Comparison of ENCODE assay signal across 13 cellular contexts in the genomic region with DNA sequence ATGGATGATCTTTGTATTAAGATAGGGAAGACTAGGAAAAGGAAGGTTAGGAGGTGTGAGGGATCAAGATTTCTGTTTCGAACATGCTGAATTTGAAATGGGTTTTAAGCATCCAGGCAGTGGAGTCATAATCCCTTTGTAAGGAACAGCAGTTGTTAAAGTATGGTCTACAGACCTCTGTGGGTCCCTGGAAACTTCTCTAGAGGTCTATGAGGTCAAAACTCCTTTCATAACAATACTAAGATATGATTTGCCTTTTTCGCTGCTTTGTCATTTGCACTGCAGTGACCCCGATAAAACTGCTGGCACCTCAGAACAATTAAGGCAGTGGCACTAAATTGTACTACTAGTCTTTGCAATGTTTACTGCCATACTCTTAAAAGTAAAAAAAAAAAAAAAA. TPM values are rescaled to one million over a fixed set of nuclear protein-coding genes. Genes with fewer than 3 reads are reported as not detected.
DNase-seq lines count a peak whose midpoint lies in the region; ATAC-seq and TF ChIP-seq lines count a peak whose summit lies in the region.
"Had no signal": no experiment of that assay in that cellular context is flagged by ENCODE, and none has a peak within 500 bp of the region (broad histone marks: within the 10 kb centered on the region; RNA-seq: fewer than 3 reads in every experiment).

No MANE protein-coding gene starts in this region.

- CTCF ChIA-PET in CD4-positive, alpha-beta T cell (lab: Charles Lee): interaction anchor here (0.8 kb wide), 1 partner anchor 9 kb away, joined by 3 read pairs; no protein-coding TSS in a partner anchor
- CTCF ChIA-PET in WTC11 (lab: Charles Lee): interaction anchor here (0.6 kb wide), 1 partner anchor 267 kb away, joined by 3 read pairs; a partner anchor contains a TSS

- no peaks in the 10 kb centered on the region for H3K9me3 ChIP-seq in CD4-positive, alpha-beta T cell (ENCODE audit: control insufficient read depth, low read length)

- ATAC-seq in CD4-positive, alpha-beta T cell (ENCODE audit: poor library complexity): no peak
- ATAC-seq in WTC11 (no peak), memory B cell (ENCODE audit: low read depth) (no peak)
- ATAC-seq: right cardiac atrium had no signal

- no peaks in the 10 kb centered on the region for H3K27me3 Mint-ChIP-seq in CD4-positive, alpha-beta T cell
- H3K27me3 Mint-ChIP-seq in HFFc6 (ENCODE audit: insufficient read depth): no peaks in the 10 kb centered on the region; the same call in 1 of the 2 replicates
- no peaks in the 10 kb centered on the region for H3K27me3 Mint-ChIP-seq in WTC11 (ENCODE audit: low read depth)
- no peaks in the 10 kb centered on the region for H3K27me3 Mint-ChIP-seq in memory B cell

- POLR2A ChIA-PET in CD4-positive, alpha-beta T cell (lab: Charles Lee): no interaction called here
- POLR2A ChIA-PET in WTC11 (lab: Charles Lee): no interaction called here

- no peak for DNase-seq in CD4-positive, alpha-beta T cell
- DNase-seq in HFFc6 (no peak), WTC11 (ENCODE audit: low spot score) (no peak), memory B cell (ENCODE audit: low spot score in 2 of 2) (no peak), NCI-H1436 (lab: John Stamatoyannopoulos, UW) (no peak), posterior cingulate gyrus (no peak)
- no peak for DNase-seq in activated CD4-positive, CD25-positive, alpha-beta regulatory T cell (lab: John Stamatoyannopoulos, UW)
- DNase-seq in NK-92 treated with Interleukin-12 subunit alpha and Interleukin-12 subunit beta, amount 100 ng/mL, for 24 hours (lab: John Stamatoyannopoulos, UW): no peak
- DNase-seq: DMS153, H7, kidney, NCI-H446 treated with DMSO at 0.1 percent for 48 hours, right cardiac atrium had no signal

- peaks cover 37% of the 10 kb centered on the region for H3K4me1 Mint-ChIP-seq in CD4-positive, alpha-beta T cell (ENCODE audit: low read depth)
- H3K4me1 Mint-ChIP-seq in HFFc6 (ENCODE audit: low read depth) (peaks cover 30% of the 10 kb centered on the region), WTC11 (peaks cover 15% of the 10 kb centered on the region), memory B cell (peaks cover 24% of the 10 kb centered on the region)

- no peaks in the 10 kb centered on the region for H3K9me3 Mint-ChIP-seq in CD4-positive, alpha-beta T cell
- no peaks in the 10 kb centered on the region for H3K9me3 Mint-ChIP-seq in HFFc6
- H3K9me3 Mint-ChIP-seq in WTC11: no peaks in the 10 kb centered on the region
- no peaks in the 10 kb centered on the region for H3K9me3 Mint-ChIP-seq in memory B cell

- no peak overlapping the region for H3K27ac ChIP-seq in CD4-positive, alpha-beta T cell (ENCODE audit: low read depth, low read length)

- no peaks in the 10 kb centered on the region for H3K27me3 ChIP-seq in CD4-positive, alpha-beta T cell (ENCODE audit: control insufficient read depth, insufficient read depth, low read length)

- H3K4me3 Mint-ChIP-seq in CD4-positive, alpha-beta T cell: peak overlapping the region; percentile 98
- peak overlapping the region; percentile 99 for H3K4me3 Mint-ChIP-seq in HFFc6
- peak overlapping the region; percentile 98 for H3K4me3 Mint-ChIP-seq in WTC11
- peak overlapping the region; percentile 35 for H3K4me3 Mint-ChIP-seq in memory B cell

- TF ChIP-seq CTCF in CD4-positive, alpha-beta T cell (IDR thresholded peaks at IDR 0.05): no peak
- no peak for TF ChIP-seq CTCF in HFFc6 (IDR thresholded peaks at IDR 0.05)
- TF ChIP-seq CTCF in WTC11 (IDR thresholded peaks at IDR 0.05): no peak

- peaks cover 27% of the 10 kb centered on the region for H3K36me3 Mint-ChIP-seq in CD4-positive, alpha-beta T cell (ENCODE audit: low read depth)
- H3K36me3 Mint-ChIP-seq in HFFc6 (ENCODE audit: low read depth) (no peaks in the 10 kb centered on the region; the same call in 1 of the 2 replicates), WTC11 (peaks cover 22% of the 10 kb centered on the region), memory B cell (peaks cover 6% of the 10 kb centered on the region)

- H3K27ac Mint-ChIP-seq in CD4-positive, alpha-beta T cell: peak overlapping the region; percentile 99
- peak overlapping the region; percentile 99; the same call in 1 of the 2 replicates for H3K27ac Mint-ChIP-seq in HFFc6
- peak overlapping the region; percentile 75 for H3K27ac Mint-ChIP-seq in WTC11
- H3K27ac Mint-ChIP-seq in memory B cell: no peak overlapping the region

- intact Hi-C loops in CD4-positive, alpha-beta T cell (cut with DNase I, micrococcal nuclease): loop anchor here in 1 of 2 experiments (10.0 kb wide), 1 partner anchor 785 kb away; a partner anchor contains a TSS
- intact Hi-C loops in posterior cingulate gyrus (cut with DNase I): no loop called here

TF ChIP-seq in WTC11, 78 proteins besides CTCF, POLR2A, EP300 and RAD21:
- TF ChIP-seq, protein P1, sequence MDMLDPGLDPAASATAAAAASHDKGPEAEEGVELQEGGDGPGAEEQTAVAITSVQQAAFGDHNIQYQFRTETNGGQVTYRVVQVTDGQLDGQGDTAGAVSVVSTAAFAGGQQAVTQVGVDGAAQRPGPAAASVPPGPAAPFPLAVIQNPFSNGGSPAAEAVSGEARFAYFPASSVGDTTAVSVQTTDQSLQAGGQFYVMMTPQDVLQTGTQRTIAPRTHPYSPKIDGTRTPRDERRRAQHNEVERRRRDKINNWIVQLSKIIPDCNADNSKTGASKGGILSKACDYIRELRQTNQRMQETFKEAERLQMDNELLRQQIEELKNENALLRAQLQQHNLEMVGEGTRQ (CRISPR knock-in tag; IDR thresholded peaks at IDR 0.05): no peak
- TF ChIP-seq MXD4 (CRISPR knock-in tag; IDR thresholded peaks at IDR 0.05; ENCODE audit: borderline replicate concordance) (no peak), ESRRA (CRISPR knock-in tag; IDR thresholded peaks at IDR 0.05; ENCODE audit: borderline replicate concordance) (no peak), KAT7 (CRISPR knock-in tag; IDR thresholded peaks at IDR 0.05; ENCODE audit: borderline replicate concordance) (no peak), NFATC4 (CRISPR knock-in tag; IDR thresholded peaks at IDR 0.05) (no peak), GTF2I (CRISPR knock-in tag; conservative IDR thresholded peaks at IDR 0.05) (no peak)
- TF ChIP-seq, protein P2, sequence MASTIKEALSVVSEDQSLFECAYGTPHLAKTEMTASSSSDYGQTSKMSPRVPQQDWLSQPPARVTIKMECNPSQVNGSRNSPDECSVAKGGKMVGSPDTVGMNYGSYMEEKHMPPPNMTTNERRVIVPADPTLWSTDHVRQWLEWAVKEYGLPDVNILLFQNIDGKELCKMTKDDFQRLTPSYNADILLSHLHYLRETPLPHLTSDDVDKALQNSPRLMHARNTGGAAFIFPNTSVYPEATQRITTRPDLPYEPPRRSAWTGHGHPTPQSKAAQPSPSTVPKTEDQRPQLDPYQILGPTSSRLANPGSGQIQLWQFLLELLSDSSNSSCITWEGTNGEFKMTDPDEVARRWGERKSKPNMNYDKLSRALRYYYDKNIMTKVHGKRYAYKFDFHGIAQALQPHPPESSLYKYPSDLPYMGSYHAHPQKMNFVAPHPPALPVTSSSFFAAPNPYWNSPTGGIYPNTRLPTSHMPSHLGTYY (CRISPR knock-in tag; IDR thresholded peaks at IDR 0.05): no peak
- TF ChIP-seq, protein P3, sequence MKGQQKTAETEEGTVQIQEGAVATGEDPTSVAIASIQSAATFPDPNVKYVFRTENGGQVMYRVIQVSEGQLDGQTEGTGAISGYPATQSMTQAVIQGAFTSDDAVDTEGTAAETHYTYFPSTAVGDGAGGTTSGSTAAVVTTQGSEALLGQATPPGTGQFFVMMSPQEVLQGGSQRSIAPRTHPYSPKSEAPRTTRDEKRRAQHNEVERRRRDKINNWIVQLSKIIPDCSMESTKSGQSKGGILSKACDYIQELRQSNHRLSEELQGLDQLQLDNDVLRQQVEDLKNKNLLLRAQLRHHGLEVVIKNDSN (CRISPR knock-in tag; IDR thresholded peaks at IDR 0.05): no peak
- TF ChIP-seq, protein P4, sequence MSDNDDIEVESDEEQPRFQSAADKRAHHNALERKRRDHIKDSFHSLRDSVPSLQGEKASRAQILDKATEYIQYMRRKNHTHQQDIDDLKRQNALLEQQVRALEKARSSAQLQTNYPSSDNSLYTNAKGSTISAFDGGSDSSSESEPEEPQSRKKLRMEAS (CRISPR knock-in tag; IDR thresholded peaks at IDR 0.05): no peak
- TF ChIP-seq, protein P5, sequence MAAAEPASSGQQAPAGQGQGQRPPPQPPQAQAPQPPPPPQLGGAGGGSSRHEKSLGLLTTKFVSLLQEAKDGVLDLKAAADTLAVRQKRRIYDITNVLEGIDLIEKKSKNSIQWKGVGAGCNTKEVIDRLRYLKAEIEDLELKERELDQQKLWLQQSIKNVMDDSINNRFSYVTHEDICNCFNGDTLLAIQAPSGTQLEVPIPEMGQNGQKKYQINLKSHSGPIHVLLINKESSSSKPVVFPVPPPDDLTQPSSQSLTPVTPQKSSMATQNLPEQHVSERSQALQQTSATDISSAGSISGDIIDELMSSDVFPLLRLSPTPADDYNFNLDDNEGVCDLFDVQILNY (CRISPR knock-in tag; IDR thresholded peaks at IDR 0.05): no peak

RNA-seq across cellular contexts. Expression of a gene that starts 1.5 kb away (rescaled TPM):
- total RNA-seq in CD4-positive, alpha-beta T cell: under 1 TPM; 0.45 to 0.93 TPM
- total RNA-seq in HFFc6 (2021; fragmentation: NEBNext Ultra II Directional; extraction: Animal tissue kit (Norgen Biotek cat#: 25700)): 10 to 100 TPM in 5 of 6 experiments, 1 to 10 TPM in 1; 9.3 to 20.2 (median 18.0) TPM
- 39.4 to 45.2 TPM (median 41.9 TPM) in 3 replicates for total RNA-seq in WTC11 (2021)

RNA-seq across cellular contexts. Expression of a gene that starts 21.8 kb away (rescaled TPM):
- 1 to 10 TPM; 5.4 to 7.2 TPM for total RNA-seq in CD4-positive, alpha-beta T cell
- 10 to 100 TPM; 35.4 to 47.0 (median 41.1) TPM for total RNA-seq in HFFc6 (2021; fragmentation: NEBNext Ultra II Directional; extraction: Animal tissue kit (Norgen Biotek cat#: 25700))
- total RNA-seq in WTC11 (2021): 8.8 to 12.2 TPM (median 11.3 TPM) in 3 replicates

Comparison
In these comparisons a context has a peak if more than half of its experiments do, and no peak if none do; other contexts are left out.
1. H3K4me3 Mint-ChIP-seq: peak in every context shown above with its lines; median percentile 99 in HFFc6; 98 in CD4-positive, alpha-beta T cell; 98 in WTC11; 35 in memory B cell.
2. RNA of a gene that starts 1.5 kb away (total RNA-seq): 39.4 to 45.2 TPM in WTC11 and 9.3 to 20.2 TPM in HFFc6; 0.45 to 0.93 TPM in CD4-positive, alpha-beta T cell; every median in the first group is over 4 times any median in the second.